Comparison of ENCODE assay signal across 24 cellular contexts in genomic region chr1:18644469-18645171, GRCh38. TPM values are rescaled to one million over a fixed set of nuclear protein-coding genes. Genes with fewer than 3 reads are reported as not detected.
A peak's percentile ranks its signal among the peaks of the same experiment; 100 is the strongest.
DNase-seq lines count a peak whose midpoint lies in the region; ATAC-seq, FAIRE-seq and TF ChIP-seq lines count a peak whose summit lies in the region.
"Had no signal": no experiment of that assay in that cellular context is flagged by ENCODE, and none has a peak within 500 bp of the region (broad histone marks: within the 10 kb centered on the region; RNA-seq: fewer than 3 reads in every experiment).

No MANE protein-coding gene starts in this region.

- POLR2A ChIA-PET in HepG2 (lab: Yijun Ruan, JAX) = no interaction called here

- no peak for DNase-seq in HepG2 (ENCODE audit: low spot score)
- DNase-seq in right lobe of liver = no peak
- DNase-seq in glutamatergic neuron = no peak
- DNase-seq in HuH-7.5 (ENCODE audit: low spot score) = no peak
- no peak for DNase-seq in left ventricle myocardium inferior
- DNase-seq: activated CD4-positive, alpha-beta T cell treated with anti-CD3 and anti-CD28 coated beads for 36 hours; adrenal gland; GM23248; left cardiac atrium; NCI-H1092 treated with DMSO at 0.1 percent for 48 hours; NCI-H2029 treated with DMSO at 0.1 percent for 48 hours; PC-9; SHP77; small intestine; stimulated activated CD4-positive, alpha-beta T cell treated with anti-CD3 and anti-CD28 coated beads, Interleukin-2, amount 100 ng/mL, for 24 hours had no signal

- H3K4me3 ChIP-seq in HepG2 (replicated peaks in 1 of 3; ENCODE audit: insufficient read depth in 1 of 3, low read depth in 2 of 3, low read length in 3 of 3) (no peak overlapping the region; a peak in 1 of 6 replicates), right lobe of liver (no peak overlapping the region), HUES64 (ENCODE audit: low read length) (0 out of 2 replicates have a peak overlapping the region, but pooled peaks have one; percentile 43), thymus (ENCODE audit: low read length) (peak overlapping the region; percentile 57), left ventricle myocardium inferior (no peak overlapping the region)
- H3K4me3 ChIP-seq: adrenal gland, GM23248, PC-9, thoracic aorta had no signal

- in situ Hi-C loops in HepG2 (cut with HindIII; ENCODE audit: extremely low pct_ligation_motif_present, low pct_unique_long_range_greater_than_20kb) = no loop called here

- TF ChIP-seq POLR2A in HepG2 (IDR thresholded peaks at IDR 0.05; ENCODE audit: insufficient read depth in 1 of 2, low read depth in 2 of 2, low read length in 2 of 2) (no peak), right lobe of liver (IDR thresholded peaks at IDR 0.05) (no peak)

- 11% methylated on average over 15 of the region's 18 CpGs for WGBS in HepG2 (ENCODE audit: low lambda C conversion rate)
- 4% methylated on average over 9 of the region's 18 CpGs for WGBS in right lobe of liver (ENCODE audit: insufficient coverage, low coverage, low lambda C conversion rate, missing lambda C conversion rate)
- 6% methylated on average over 16 of the region's 18 CpGs for WGBS in HUES64
- 6% methylated on average over 18 of the region's 18 CpGs for WGBS in thymus

- H3K9me3 ChIP-seq in HepG2 (ENCODE audit: low read length) = no peaks in the 10 kb centered on the region
- H3K9me3 ChIP-seq in right lobe of liver = no peaks in the 10 kb centered on the region
- H3K9me3 ChIP-seq in HUES64 (ENCODE audit: insufficient read depth, low read depth, low read length) = no peaks in the 10 kb centered on the region
- H3K9me3 ChIP-seq in thymus (ENCODE audit: control insufficient read depth) = no peaks in the 10 kb centered on the region
- H3K9me3 ChIP-seq in left ventricle myocardium inferior (replicated peaks) = no peaks in the 10 kb centered on the region
- H3K9me3 ChIP-seq: adrenal gland, thoracic aorta had no signal

- no peak overlapping the region for H3K9ac ChIP-seq in HepG2 (ENCODE audit: insufficient read depth, low read depth, low read length)
- H3K9ac ChIP-seq in HUES64 (ENCODE audit: low read depth, low read length) = no peak overlapping the region
- H3K9ac ChIP-seq: GM23248 had no signal

- H3K27me3 ChIP-seq in HepG2 (ENCODE audit: control insufficient read depth in 1 of 2, insufficient read depth in 2 of 2, low read length in 2 of 2) = peaks cover 20 to 93% of the 10 kb centered on the region in 2 experiments
- H3K27me3 ChIP-seq in right lobe of liver = peaks cover 0 to 29% of the 10 kb centered on the region in 2 donors
- peaks cover 98% of the 10 kb centered on the region for H3K27me3 ChIP-seq in HUES64 (ENCODE audit: insufficient read depth, low read length)
- H3K27me3 ChIP-seq in thymus (ENCODE audit: control insufficient read depth, insufficient read depth) = peaks cover 46% of the 10 kb centered on the region
- H3K27me3 ChIP-seq in left ventricle myocardium inferior (ENCODE audit: low read depth) = peaks cover 100% of the 10 kb centered on the region

- no peak for TF ChIP-seq CTCF in HepG2 (CRISPR knock-in tag; IDR thresholded peaks at IDR 0.05)
- no peak for TF ChIP-seq CTCF in right lobe of liver (IDR thresholded peaks at IDR 0.05)
- no peak for TF ChIP-seq CTCF in glutamatergic neuron (IDR thresholded peaks at IDR 0.05; ENCODE audit: partially characterized antibody, unreplicated experiment)
- TF ChIP-seq CTCF in left ventricle myocardium inferior (IDR thresholded peaks at IDR 0.05; ENCODE audit: borderline replicate concordance) = no peak

- H3K9me3 Mint-ChIP-seq in glutamatergic neuron (ENCODE audit: unreplicated experiment) = peaks cover 8% of the 10 kb centered on the region
- H3K9me3 Mint-ChIP-seq: activated T-helper 2 cell treated with anti-CD3 and anti-CD28 coated beads, Interferon-gamma antibody, Interleukin-2, Interleukin-4, amounts not matched to agents 10 μg/mL and 5 μg/mL and 100 μg/mL, durations not matched to agents 14 hours and 24 hours and 36 hours; CD8-positive, alpha-beta memory T cell; natural killer cell treated with Interleukin-12 subunit alpha and Interleukin-12 subunit beta and Interleukin-15 and Interleukin-18, amount 100 ng/mL, for 72 hours; stimulated activated effector memory CD8-positive, alpha-beta T cell treated with anti-CD3 and anti-CD28 coated beads, Interleukin-12 subunit alpha, Interleukin-12 subunit beta, amount 100 ng/mL, for 72 hours had no signal

- peak overlapping the region; percentile 54 for H3K4me2 ChIP-seq in HepG2 (ENCODE audit: low read depth, low read length)
- H3K4me2 ChIP-seq: PC-9 had no signal

- H3K27ac Mint-ChIP-seq in glutamatergic neuron (ENCODE audit: unreplicated experiment) = peak overlapping the region; percentile 59
- H3K27ac Mint-ChIP-seq: activated CD4-positive, alpha-beta T cell treated with anti-CD3 and anti-CD28 coated beads for 36 hours; activated T-helper 2 cell treated with anti-CD3 and anti-CD28 coated beads, Interferon-gamma antibody, Interleukin-2, Interleukin-4, amounts not matched to agents 10 μg/mL and 5 μg/mL and 100 μg/mL, durations not matched to agents 14 hours and 24 hours and 36 hours; natural killer cell treated with Interleukin-12 subunit alpha and Interleukin-12 subunit beta and Interleukin-15 and Interleukin-18, amount 100 ng/mL, for 72 hours; stimulated activated effector memory CD8-positive, alpha-beta T cell treated with anti-CD3 and anti-CD28 coated beads, Interleukin-12 subunit alpha, Interleukin-12 subunit beta, amount 100 ng/mL, for 72 hours had no signal

- H4K20me1 ChIP-seq in HepG2 (ENCODE audit: insufficient read depth, low read length) = peaks cover 25% of the 10 kb centered on the region; the same call in 1 of the 2 replicates

- no TSS peak for BruUV-seq in HepG2 (replicated peaks; lab: Mats Ljungman, UMichigan)

- H3K4me1 ChIP-seq in HepG2 (ENCODE audit: insufficient read depth, low read length) = peaks cover 49% of the 10 kb centered on the region
- H3K4me1 ChIP-seq in right lobe of liver = no peaks in the 10 kb centered on the region
- H3K4me1 ChIP-seq in HUES64 (ENCODE audit: insufficient read depth, low read length) = peaks cover 54% of the 10 kb centered on the region
- peaks cover 40% of the 10 kb centered on the region for H3K4me1 ChIP-seq in thymus (ENCODE audit: control insufficient read depth, insufficient read depth, low read length)
- peaks cover 27% of the 10 kb centered on the region for H3K4me1 ChIP-seq in left ventricle myocardium inferior

- no peak for FAIRE-seq in HepG2 (lab: Jason Lieb, UNC)
- FAIRE-seq: endometrium, small intestine had no signal

- no peak for TF ChIP-seq RAD21 in HepG2 (CRISPR knock-in tag; IDR thresholded peaks at IDR 0.05)

- peaks cover 48% of the 10 kb centered on the region for H3K27me3 Mint-ChIP-seq in glutamatergic neuron (ENCODE audit: unreplicated experiment)

- H3K36me3 Mint-ChIP-seq in glutamatergic neuron (ENCODE audit: unreplicated experiment) = no peaks in the 10 kb centered on the region
- H3K36me3 Mint-ChIP-seq: CD8-positive, alpha-beta memory T cell; natural killer cell treated with Interleukin-12 subunit alpha and Interleukin-12 subunit beta and Interleukin-15 and Interleukin-18, amount 100 ng/mL, for 72 hours; stimulated activated effector memory CD8-positive, alpha-beta T cell treated with anti-CD3 and anti-CD28 coated beads, Interleukin-12 subunit alpha, Interleukin-12 subunit beta, amount 100 ng/mL, for 72 hours had no signal

- no peak overlapping the region for H2AFZ ChIP-seq in HepG2 (ENCODE audit: low read length)
- H2AFZ ChIP-seq: GM23248, PC-9 had no signal

- H3K79me2 ChIP-seq in HepG2 (ENCODE audit: insufficient read depth, low read length) = no peaks in the 10 kb centered on the region

- peak overlapping the region; percentile 68 for H3K4me3 Mint-ChIP-seq in glutamatergic neuron (ENCODE audit: unreplicated experiment)
- H3K4me3 Mint-ChIP-seq: activated CD4-positive, alpha-beta T cell treated with anti-CD3 and anti-CD28 coated beads for 36 hours; natural killer cell treated with Interleukin-12 subunit alpha and Interleukin-12 subunit beta and Interleukin-15 and Interleukin-18, amount 100 ng/mL, for 72 hours; stimulated activated effector memory CD8-positive, alpha-beta T cell treated with anti-CD3 and anti-CD28 coated beads, Interleukin-12 subunit alpha, Interleukin-12 subunit beta, amount 100 ng/mL, for 72 hours had no signal

- intact Hi-C loops in HepG2 (cut with micrococcal nuclease; ENCODE audit: unreplicated experiment) = no loop called here
- intact Hi-C loops in right lobe of liver (cut with DNase I) = no loop called here
- intact Hi-C loops in left ventricle myocardium inferior (cut with micrococcal nuclease) = no loop called here

- H3K27ac ChIP-seq in HepG2 (ENCODE audit: extremely low read length, insufficient read depth, low read length) = no peak overlapping the region
- no peak overlapping the region for H3K27ac ChIP-seq in right lobe of liver
- H3K27ac ChIP-seq in HUES64 (ENCODE audit: low read depth, low read length) = no peak overlapping the region
- H3K27ac ChIP-seq in thymus (ENCODE audit: low read depth) = no peak overlapping the region
- no peak overlapping the region for H3K27ac ChIP-seq in left ventricle myocardium inferior (replicated peaks)
- H3K27ac ChIP-seq: adrenal gland, GM23248, PC-9, thoracic aorta had no signal

- TF ChIP-seq EP300 in HepG2 (IDR thresholded peaks at IDR 0.05; ENCODE audit: low read depth in 2 of 2, low read length in 2 of 2) = no peak
- TF ChIP-seq EP300 in HepG2 (CRISPR knock-in tag; IDR thresholded peaks at IDR 0.05; ENCODE audit: borderline replicate concordance) = no peak

- H3K4me1 Mint-ChIP-seq in glutamatergic neuron (ENCODE audit: low read depth, unreplicated experiment) = peaks cover 17% of the 10 kb centered on the region

- H3K36me3 ChIP-seq in HepG2 (replicated peaks in 1 of 2; ENCODE audit: control insufficient read depth in 1 of 2, insufficient read depth in 2 of 2, low read length in 2 of 2) (no peaks in the 10 kb centered on the region), right lobe of liver (no peaks in the 10 kb centered on the region), HUES64 (ENCODE audit: insufficient read depth, low read length) (no peaks in the 10 kb centered on the region), thymus (ENCODE audit: control insufficient read depth, insufficient read depth) (no peaks in the 10 kb centered on the region), left ventricle myocardium inferior (no peaks in the 10 kb centered on the region)
- H3K36me3 ChIP-seq: adrenal gland, thoracic aorta had no signal

- ATAC-seq in HepG2 = no peak
- no peak for ATAC-seq in right lobe of liver
- no peak for ATAC-seq in GM19455 (IDR thresholded peaks at IDR 0.05; ENCODE audit: unreplicated experiment)
- ATAC-seq: activated CD4-positive, alpha-beta T cell treated with anti-CD3 and anti-CD28 coated beads for 36 hours; left cardiac atrium; natural killer cell treated with Interleukin-12 subunit alpha and Interleukin-12 subunit beta and Interleukin-15 and Interleukin-18, amount 100 ng/mL, for 72 hours had no signal

- CTCF ChIA-PET in HepG2 (lab: Yijun Ruan, JAX; ENCODE audit: low intra/inter-chr PET ratio, low total read pairs) = no interaction called here

RNA-seq across cellular contexts. Expression of gene PAX7, which starts 14.0 kb away (rescaled TPM):
- total RNA-seq in HepG2 (2016; rRNA removed; fragmentation: Illumina TruSeq; extraction: Trizol) = not detected in 2 replicates
- total RNA-seq in HepG2 (2016; cell fraction: cytosol; rRNA removed; fragmentation: Illumina TruSeq; extraction: Trizol; ENCODE audit: low read depth) = not detected in 2 replicates
- not detected in 2 replicates for total RNA-seq in HepG2 (2016; cell fraction: insoluble cytoplasmic fraction; rRNA removed; fragmentation: Illumina TruSeq; extraction: Trizol)
- total RNA-seq in HepG2 (2016; cell fraction: membrane; rRNA removed; fragmentation: Illumina TruSeq; extraction: Trizol) = not detected in 2 replicates
- not detected in 2 replicates for total RNA-seq in HepG2 (2016; cell fraction: nucleus; rRNA removed; fragmentation: Illumina TruSeq; extraction: Trizol)
- polyA plus RNA-seq in HepG2 (2011; rRNA removed) = not detected in 2 replicates
- not detected in 2 replicates for polyA plus RNA-seq in HepG2 (2011; cell fraction: cytosol; rRNA removed)
- polyA plus RNA-seq in HepG2 (2011; cell fraction: nucleus; rRNA removed) = not detected in 2 replicates
- polyA plus RNA-seq in HepG2 (2012) = not detected in 2 replicates
- not detected in 2 replicates for polyA plus RNA-seq in HepG2 (2016; cell fraction: cytosol; fragmentation: Illumina TruSeq; extraction: Trizol; ENCODE audit: low read depth)
- polyA plus RNA-seq in HepG2 (2016; cell fraction: insoluble cytoplasmic fraction; fragmentation: Illumina TruSeq; extraction: Trizol; ENCODE audit: low read depth) = not detected in 2 replicates
- not detected in 2 replicates for polyA plus RNA-seq in HepG2 (2016; cell fraction: membrane; fragmentation: Illumina TruSeq; extraction: Trizol; ENCODE audit: low read depth)
- not detected in 2 replicates for polyA plus RNA-seq in HepG2 (2016; cell fraction: nucleus; fragmentation: Illumina TruSeq; extraction: Trizol; ENCODE audit: insufficient read depth, low read depth)
- not detected in 2 replicates for polyA minus RNA-seq in HepG2 (2011; rRNA and poly(A)+ RNA removed; ENCODE audit: low replicate concordance)
- not detected in 2 replicates for polyA minus RNA-seq in HepG2 (2011; cell fraction: cytosol; rRNA and poly(A)+ RNA removed)
- polyA minus RNA-seq in HepG2 (2011; cell fraction: nucleus; rRNA and poly(A)+ RNA removed) = not detected in 2 replicates
- not detected for total RNA-seq in right lobe of liver
- 0.90 TPM for polyA plus RNA-seq in HUES64 (2013, experiment 1 of 2)
- 2.0 TPM for polyA plus RNA-seq in HUES64 (2013, experiment 2 of 2)
- total RNA-seq in glutamatergic neuron (ENCODE audit: unreplicated experiment) = 0.07 TPM
- polyA plus RNA-seq in thymus = 0.11 TPM
- not detected for total RNA-seq in left ventricle myocardium inferior
- total RNA-seq: activated CD4-positive, alpha-beta T cell treated with anti-CD3 and anti-CD28 coated beads for 36 hours; activated T-helper 2 cell treated with anti-CD3 and anti-CD28 coated beads, Interferon-gamma antibody, Interleukin-2, Interleukin-4, amounts not matched to agents 10 μg/mL and 5 μg/mL and 100 μg/mL, durations not matched to agents 14 hours and 24 hours and 36 hours; adrenal gland; CD8-positive, alpha-beta memory T cell; GM23248; left cardiac atrium; natural killer cell treated with Interleukin-12 subunit alpha and Interleukin-12 subunit beta and Interleukin-15 and Interleukin-18, amount 100 ng/mL, for 72 hours; PC-9; thoracic aorta had no signal
- polyA plus RNA-seq: adrenal gland; CD8-positive, alpha-beta memory T cell; GM23248 had no signal

Comparison
In these comparisons a context has a peak if more than half of its experiments do, and no peak if none do; other contexts are left out.
1. H3K4me3 ChIP-seq: peak in HUES64 (single experiment) and thymus (single experiment); none in HepG2 (0 of 3), right lobe of liver (0 of 3) and left ventricle myocardium inferior (single experiment).